In genomic region chr3:115099115-115099884, GRCh38 we compare ENCODE assay signal across 9 cellular contexts. TPM values are rescaled to one million over a fixed set of nuclear protein-coding genes. Genes with fewer than 3 reads are reported as not detected.
DNase-seq lines count a peak whose midpoint lies in the region; ATAC-seq and TF ChIP-seq lines count a peak whose summit lies in the region.
"Had no signal": no experiment of that assay in that cellular context is flagged by ENCODE, and none has a peak within 500 bp of the region (broad histone marks: within the 10 kb centered on the region; RNA-seq: fewer than 3 reads in every experiment).

No MANE protein-coding gene starts in this region.

- peak overlapping the region; percentile 83 for H3K9ac ChIP-seq in mucosa of stomach (ENCODE audit: low read length)

- peak overlapping the region; percentile 80 to 87 for H3K27ac ChIP-seq in breast epithelium
- peak overlapping the region; percentile 55 to 82 (median 66) for H3K27ac ChIP-seq in upper lobe of left lung
- H3K27ac ChIP-seq: SJSA1 had no signal

- CTCF ChIA-PET in activated naive CD4-positive, alpha-beta T cell treated with anti-CD3 and anti-CD28 coated beads for 36 hours (lab: Charles Lee): interaction anchor here (0.6 to 1.8 kb wide), 2 partner anchors 64 to 92 kb away, joined by 4 to 7 read pairs; no protein-coding TSS in a partner anchor

- peaks cover 5% of the 10 kb centered on the region for H3K36me3 Mint-ChIP-seq in activated naive CD4-positive, alpha-beta T cell treated with anti-CD3 and anti-CD28 coated beads for 36 hours (ENCODE audit: low read depth)

- peak in 1 of 2 donors; percentile 47 for ATAC-seq in upper lobe of left lung (ENCODE audit: low FRiP score in 2 of 2)
- ATAC-seq in HG03442 (IDR thresholded peaks at IDR 0.05; ENCODE audit: unreplicated experiment): no peak

- WGBS in upper lobe of left lung, 2 donors: 26 to 27% methylated on average over 3 of the region's 3 CpGs

- TF ChIP-seq POLR2A in breast epithelium (IDR thresholded peaks at IDR 0.05): no peak
- TF ChIP-seq POLR2A in upper lobe of left lung (IDR thresholded peaks at IDR 0.05): no peak

- peak overlapping the region; percentile 85 for H3K27ac Mint-ChIP-seq in activated naive CD4-positive, alpha-beta T cell treated with anti-CD3 and anti-CD28 coated beads for 36 hours

- H3K4me3 ChIP-seq in breast epithelium (peak overlapping the region; percentile 37 to 61 (median 50)), mucosa of stomach (ENCODE audit: low read length) (peak overlapping the region; percentile 39), upper lobe of left lung (peak overlapping the region in 3 of 4 donors; percentile 29 to 48 (median 43))

- no peaks in the 10 kb centered on the region for H3K27me3 ChIP-seq in breast epithelium
- no peaks in the 10 kb centered on the region for H3K27me3 ChIP-seq in mucosa of stomach (ENCODE audit: control insufficient read depth, insufficient read depth, low read length)
- H3K27me3 ChIP-seq in upper lobe of left lung: no peaks in the 10 kb centered on the region
- H3K27me3 ChIP-seq: SJSA1 had no signal

- TF ChIP-seq EP300 in upper lobe of left lung (IDR thresholded peaks at IDR 0.05): no peak

- intact Hi-C loops in activated naive CD4-positive, alpha-beta T cell treated with anti-CD3 and anti-CD28 coated beads for 36 hours (cut with micrococcal nuclease): no loop called here
- intact Hi-C loops in breast epithelium (cut with DNase I; ENCODE audit: low total_unique reads): no loop called here

- TF ChIP-seq CTCF in breast epithelium (IDR thresholded peaks at IDR 0.05) (no peak), upper lobe of left lung (IDR thresholded peaks at IDR 0.05) (no peak)

- H3K9me3 ChIP-seq in breast epithelium: peaks cover 0 to 5% of the 10 kb centered on the region in 2 donors
- H3K9me3 ChIP-seq in mucosa of stomach (ENCODE audit: control insufficient read depth, low read length): no peaks in the 10 kb centered on the region
- H3K9me3 ChIP-seq in upper lobe of left lung: peaks cover 0 to 2% (median 0%) of the 10 kb centered on the region in 4 donors
- H3K9me3 ChIP-seq: SJSA1 had no signal

- H3K4me1 ChIP-seq in breast epithelium (peaks cover 0 to 15% of the 10 kb centered on the region in 2 donors), mucosa of stomach (ENCODE audit: control insufficient read depth, insufficient read depth, low read length) (peaks cover 8% of the 10 kb centered on the region), upper lobe of left lung (peaks cover 15 to 29% (median 22%) of the 10 kb centered on the region in 4 donors)

- H3K9me3 Mint-ChIP-seq in activated naive CD4-positive, alpha-beta T cell treated with anti-CD3 and anti-CD28 coated beads for 36 hours: no peaks in the 10 kb centered on the region

- no peaks in the 10 kb centered on the region for H3K27me3 Mint-ChIP-seq in activated naive CD4-positive, alpha-beta T cell treated with anti-CD3 and anti-CD28 coated beads for 36 hours (ENCODE audit: low read depth)

- H3K4me1 Mint-ChIP-seq in activated naive CD4-positive, alpha-beta T cell treated with anti-CD3 and anti-CD28 coated beads for 36 hours (ENCODE audit: low read depth): peaks cover 49% of the 10 kb centered on the region

- DNase-seq in activated naive CD4-positive, alpha-beta T cell treated with anti-CD3 and anti-CD28 coated beads for 36 hours: no peak
- DNase-seq in activated naive CD4-positive, alpha-beta T cell treated with anti-CD3 and anti-CD28 coated beads, Interleukin-2, amount 50 U/mL, for 16 hours: no peak
- DNase-seq in breast epithelium (ENCODE audit: low spot score in 2 of 2): no peak
- DNase-seq in upper lobe of left lung: no peak
- no peak for DNase-seq in mucosa of gallbladder (ENCODE audit: low spot score)
- DNase-seq in NK-92 treated with Interleukin-12 subunit alpha and Interleukin-12 subunit beta, amount 100 ng/mL, for 24 hours (lab: John Stamatoyannopoulos, UW): no peak

- no peaks in the 10 kb centered on the region for H3K36me3 ChIP-seq in breast epithelium
- H3K36me3 ChIP-seq in mucosa of stomach (ENCODE audit: control insufficient read depth, insufficient read depth, low read length): no peaks in the 10 kb centered on the region
- no peaks in the 10 kb centered on the region for H3K36me3 ChIP-seq in upper lobe of left lung
- H3K36me3 ChIP-seq: SJSA1 had no signal

- peak overlapping the region; percentile 83 for H3K4me3 Mint-ChIP-seq in activated naive CD4-positive, alpha-beta T cell treated with anti-CD3 and anti-CD28 coated beads for 36 hours

RNA-seq across cellular contexts. Expression of gene ZBTB20, which starts 47.8 kb away (rescaled TPM):
- total RNA-seq in activated naive CD4-positive, alpha-beta T cell treated with anti-CD3 and anti-CD28 coated beads for 36 hours: 1 to 10 TPM; 4.5 to 4.7 TPM
- total RNA-seq in breast epithelium (100 to 1,000 TPM in 2 of 3 donors, 10 to 100 TPM in 1; 62.9 to 150 (median 109) TPM), upper lobe of left lung (100 to 1,000 TPM in 1 of 6 donors, 10 to 100 TPM in 5; 40.0 to 150 (median 65.8) TPM), mucosa of gallbladder (75.9 TPM)

Comparison
In these comparisons a context has a peak if more than half of its experiments do, and no peak if none do; other contexts are left out.
1. RNA of gene ZBTB20, which starts 47.8 kb away (total RNA-seq): 62.9 to 150 TPM in breast epithelium, 40.0 to 150 TPM in upper lobe of left lung and 75.9 TPM in mucosa of gallbladder (single experiment); 4.5 to 4.7 TPM in activated naive CD4-positive, alpha-beta T cell treated with anti-CD3 and anti-CD28 coated beads for 36 hours; every median in the first group is over 4 times any median in the second.
2. Peak in every context shown above with its lines, with median percentiles within 50 percentile points of each other: H3K4me3 ChIP-seq.